1 cellular context compared by ENCODE assay signal in genomic region chr13:73401769-73402168, GRCh38.
TF ChIP-seq lines count a peak whose summit lies in the region.

No MANE protein-coding gene starts in this region.

TF ChIP-seq in HCT116, 20 proteins besides CTCF, POLR2A, EP300 and RAD21 (continued from another document):
- TF ChIP-seq ZBTB33 (IDR thresholded peaks at IDR 0.05; ENCODE audit: extremely low read depth, insufficient replicate concordance, low read length) (no peak), POLR2AphosphoS5 (IDR thresholded peaks at IDR 0.05; ENCODE audit: low read depth, low read length) (no peak), EZH2 (IDR thresholded peaks at IDR 0.05) (no peak), CBX3 (IDR thresholded peaks at IDR 0.05; ENCODE audit: low read depth) (no peak), JUND (IDR thresholded peaks at IDR 0.05) (no peak)
